In genomic region chr16:79429276-79430128, GRCh38 we compare ENCODE assay signal across 28 cellular contexts.
DNase-seq lines count a peak whose midpoint lies in the region; ATAC-seq and TF ChIP-seq lines count a peak whose summit lies in the region.
"Had no signal": no experiment of that assay in that cellular context is flagged by ENCODE, and none has a peak within 500 bp of the region (broad histone marks: within the 10 kb centered on the region; RNA-seq: fewer than 3 reads in every experiment).

No MANE protein-coding gene starts in this region.

- DNase-seq in ELF-1 (ENCODE audit: low read depth, low spot score) (peak; percentile 46), WTC11 (ENCODE audit: low spot score) (no peak), left ventricle myocardium superior (no peak), omental fat pad (ENCODE audit: low spot score) (no peak), NCI-H2029 treated with DMSO at 0.1 percent for 48 hours (lab: John Stamatoyannopoulos, UW) (no peak), NCI-H226 (no peak)
- DNase-seq: activated CD4-positive, alpha-beta memory T cell treated with anti-CD3 and anti-CD28 coated beads for 36 hours; activated CD4-positive, CD25-positive, alpha-beta regulatory T cell treated with anti-CD3 and anti-CD28 coated beads, Interleukin-2, amount 50 U/mL, for 72 hours; activated naive CD4-positive, alpha-beta T cell; activated naive CD8-positive, alpha-beta T cell treated with anti-CD3 and anti-CD28 coated beads, Interleukin-2, amount 50 U/mL, for 24 hours; activated T-cell treated with anti-CD3 and anti-CD28 coated beads, Interleukin-2, amount 50 U/mL, for 72 hours; Calu3; CD4-positive, CD25-positive, alpha-beta regulatory T cell; DMS79; GF-D8; hippocampal formation; KBM-7; MG63; NCI-H1930; NCI-H524; nucleus accumbens; SHP77; stimulated activated CD4-positive, alpha-beta T cell treated with anti-CD3 and anti-CD28 coated beads, Interleukin-1b, Interleukin-23, amount 100 ng/mL, for 48 hours had no signal

- no peak for TF ChIP-seq CTCF in WTC11 (IDR thresholded peaks at IDR 0.05)
- no peak for TF ChIP-seq CTCF in omental fat pad (IDR thresholded peaks at IDR 0.05)

- CTCF ChIA-PET in WTC11 (lab: Charles Lee) = interaction anchor here (0.9 to 1.7 kb wide), 4 partner anchors 95 to 172 kb away, joined by 3 to 4 read pairs (median 3); no protein-coding TSS in a partner anchor

- H3K27me3 Mint-ChIP-seq in WTC11 (ENCODE audit: low read depth) = no peaks in the 10 kb centered on the region; the same call in 1 of the 2 replicates
- H3K27me3 Mint-ChIP-seq: activated CD4-positive, alpha-beta memory T cell treated with anti-CD3 and anti-CD28 coated beads for 36 hours had no signal

- H3K27ac Mint-ChIP-seq in WTC11 = no peak overlapping the region
- H3K27ac Mint-ChIP-seq: activated CD4-positive, alpha-beta memory T cell treated with anti-CD3 and anti-CD28 coated beads for 36 hours; activated naive CD8-positive, alpha-beta T cell treated with anti-CD3 and anti-CD28 coated beads, Interleukin-2, amount 50 U/mL, for 24 hours; activated T-cell treated with anti-CD3 and anti-CD28 coated beads, Interleukin-2, amount 50 U/mL, for 72 hours; stimulated activated naive CD8-positive, alpha-beta T cell treated with anti-CD3 and anti-CD28 coated beads, Interleukin-15, Interleukin-2, amounts not matched to agents 100 ng/mL and 50 ng/mL, for 24 hours had no signal

- intact Hi-C loops in left ventricle myocardium superior (cut with micrococcal nuclease) = no loop called here

- H3K36me3 Mint-ChIP-seq in WTC11 = no peaks in the 10 kb centered on the region
- H3K36me3 Mint-ChIP-seq: activated CD4-positive, alpha-beta memory T cell treated with anti-CD3 and anti-CD28 coated beads for 36 hours; CD4-positive, CD25-positive, alpha-beta regulatory T cell had no signal

- H3K4me3 Mint-ChIP-seq in WTC11 = no peak overlapping the region
- H3K4me3 Mint-ChIP-seq: activated CD4-positive, alpha-beta memory T cell treated with anti-CD3 and anti-CD28 coated beads for 36 hours; activated naive CD8-positive, alpha-beta T cell treated with anti-CD3 and anti-CD28 coated beads, Interleukin-2, amount 50 U/mL, for 24 hours; activated T-cell treated with anti-CD3 and anti-CD28 coated beads, Interleukin-2, amount 50 U/mL, for 72 hours; CD4-positive, CD25-positive, alpha-beta regulatory T cell; stimulated activated naive CD8-positive, alpha-beta T cell treated with anti-CD3 and anti-CD28 coated beads, Interleukin-15, Interleukin-2, amounts not matched to agents 100 ng/mL and 50 ng/mL, for 24 hours had no signal

- ATAC-seq in WTC11 (peak; percentile 38; the same call in 1 of the 2 replicates), left ventricle myocardium superior (peak; percentile 35), omental fat pad (ENCODE audit: low FRiP score) (peak; percentile 64), HG02759 (IDR thresholded peaks at IDR 0.05; ENCODE audit: unreplicated experiment) (no peak), GM19455 (IDR thresholded peaks at IDR 0.05; ENCODE audit: unreplicated experiment) (no peak)
- ATAC-seq: A549; activated naive CD8-positive, alpha-beta T cell treated with anti-CD3 and anti-CD28 coated beads, Interleukin-2, amount 50 U/mL, for 24 hours; activated T-cell treated with anti-CD3 and anti-CD28 coated beads, Interleukin-2, amount 50 U/mL, for 72 hours; gastroesophageal sphincter had no signal

- H3K4me1 Mint-ChIP-seq in WTC11 = peaks cover 20% of the 10 kb centered on the region
- H3K4me1 Mint-ChIP-seq: activated naive CD8-positive, alpha-beta T cell treated with anti-CD3 and anti-CD28 coated beads, Interleukin-2, amount 50 U/mL, for 24 hours; CD4-positive, CD25-positive, alpha-beta regulatory T cell had no signal

- no peaks in the 10 kb centered on the region for H3K9me3 Mint-ChIP-seq in WTC11
- H3K9me3 Mint-ChIP-seq: activated naive CD8-positive, alpha-beta T cell treated with anti-CD3 and anti-CD28 coated beads, Interleukin-2, amount 50 U/mL, for 24 hours; stimulated activated naive CD8-positive, alpha-beta T cell treated with anti-CD3 and anti-CD28 coated beads, Interleukin-15, Interleukin-2, amounts not matched to agents 100 ng/mL and 50 ng/mL, for 24 hours had no signal

- POLR2A ChIA-PET in WTC11 (lab: Charles Lee) = no interaction called here

TF ChIP-seq in WTC11, 78 proteins besides CTCF, POLR2A, EP300 and RAD21:
- no peak for TF ChIP-seq ZNF396 (CRISPR knock-in tag; IDR thresholded peaks at IDR 0.05; ENCODE audit: borderline replicate concordance)
TF ChIP-seq in WTC11: peak in this region for 0.

Comparison
In these comparisons a context has a peak if more than half of its experiments do, and no peak if none do; other contexts are left out.
1. ATAC-seq: peak in WTC11 (single experiment), left ventricle myocardium superior (single experiment) and omental fat pad (single experiment); none in HG02759 (single experiment) and GM19455 (single experiment).